In genomic region chr12:124098101-124098757, GRCh38 we compare ENCODE assay signal across 16 cellular contexts.
A peak's percentile ranks its signal among the peaks of the same experiment; 100 is the strongest.
DNase-seq lines count a peak whose midpoint lies in the region; ATAC-seq and TF ChIP-seq lines count a peak whose summit lies in the region.
"Had no signal": no experiment of that assay in that cellular context is flagged by ENCODE, and none has a peak within 500 bp of the region (broad histone marks: within the 10 kb centered on the region; RNA-seq: fewer than 3 reads in every experiment).

No MANE protein-coding gene starts in this region.

- no peaks in the 10 kb centered on the region for H3F3A ChIP-seq in PC-9 (ENCODE audit: insufficient read depth, low read depth)

- H3K27ac Mint-ChIP-seq in activated naive CD4-positive, alpha-beta T cell treated with anti-CD3 and anti-CD28 coated beads, Interleukin-2, amount 50 U/mL, for 72 hours, result no peak overlapping the region
- H3K27ac Mint-ChIP-seq: memory B cell had no signal

- H4K20me1 ChIP-seq in PC-9 (ENCODE audit: insufficient read depth), result no peaks in the 10 kb centered on the region

- H3K36me3 ChIP-seq in ascending aorta (no peaks in the 10 kb centered on the region), testis (ENCODE audit: low read depth, missing control alignments) (no peaks in the 10 kb centered on the region), PC-9 (ENCODE audit: low read depth) (no peaks in the 10 kb centered on the region), body of pancreas (replicated peaks in 1 of 2; ENCODE audit: insufficient read depth in 1 of 2, low read depth in 2 of 2) (no peaks in the 10 kb centered on the region)
- H3K36me3 ChIP-seq: SJSA1 had no signal

- no peak for ATAC-seq in activated naive CD4-positive, alpha-beta T cell treated with anti-CD3 and anti-CD28 coated beads, Interleukin-2, amount 50 U/mL, for 72 hours
- ATAC-seq in body of pancreas, result no peak
- ATAC-seq: esophagus mucosa had no signal

- peak overlapping the region; percentile 49 to 68 for H3K27ac ChIP-seq in ascending aorta
- peak overlapping the region; percentile 28 to 75 for H3K27ac ChIP-seq in testis
- H3K27ac ChIP-seq in PC-9, result no peak overlapping the region
- H3K27ac ChIP-seq in body of pancreas, result no peak overlapping the region
- H3K27ac ChIP-seq: SJSA1 had no signal

- no peaks in the 10 kb centered on the region for H3K36me3 Mint-ChIP-seq in activated naive CD4-positive, alpha-beta T cell treated with anti-CD3 and anti-CD28 coated beads, Interleukin-2, amount 50 U/mL, for 72 hours
- H3K36me3 Mint-ChIP-seq: memory B cell had no signal

- H3K9me2 ChIP-seq in PC-9 (ENCODE audit: insufficient read depth), result no peaks in the 10 kb centered on the region

- DNase-seq in NCI-H2227 (lab: John Stamatoyannopoulos, UW; ENCODE audit: unreplicated experiment), result peak; percentile 17
- no peak for DNase-seq in NCI-H2227 treated with DMSO at 0.1 percent for 48 hours (lab: John Stamatoyannopoulos, UW)
- DNase-seq in ascending aorta (ENCODE audit: low spot score in 2 of 2), result no peak
- DNase-seq in myocyte (ENCODE audit: low read depth), result peak; percentile 6
- DNase-seq in testis, result peak; percentile 21
- no peak for DNase-seq in PC-9
- no peak for DNase-seq in activated naive CD4-positive, alpha-beta T cell treated with anti-CD3 and anti-CD28 coated beads, Interleukin-2, amount 50 U/mL, for 72 hours (ENCODE audit: low spot score in 2 of 2)
- DNase-seq in body of pancreas, result no peak
- DNase-seq: DMS79, MM.1S, NCI-H2029 treated with DMSO at 0.1 percent for 48 hours, T-helper 9 cell had no signal

- no peak for TF ChIP-seq CTCF in ascending aorta (IDR thresholded peaks at IDR 0.05)
- no peak for TF ChIP-seq CTCF in testis (IDR thresholded peaks at IDR 0.05)
- no peak for TF ChIP-seq CTCF in PC-9 (conservative IDR thresholded peaks at IDR 0.05)
- no peak for TF ChIP-seq CTCF in body of pancreas (IDR thresholded peaks at IDR 0.05)

- H3K4me2 ChIP-seq in PC-9, result no peak overlapping the region
- H3K4me2 ChIP-seq: smooth muscle cell had no signal

- CTCF ChIA-PET in PC-9 (lab: Charles Lee), result no interaction called here

- intact Hi-C loops in ascending aorta (cut with DNase I) (no loop called here), testis (cut with DNase I; ENCODE audit: low total_unique reads) (no loop called here), PC-9 (cut with micrococcal nuclease; ENCODE audit: unreplicated experiment) (no loop called here), body of pancreas (cut with DNase I) (no loop called here)

- H3K79me2 ChIP-seq in PC-9 (ENCODE audit: low read depth), result no peaks in the 10 kb centered on the region

- no peaks in the 10 kb centered on the region for H3K9me3 Mint-ChIP-seq in activated naive CD4-positive, alpha-beta T cell treated with anti-CD3 and anti-CD28 coated beads, Interleukin-2, amount 50 U/mL, for 72 hours

- H3K9me3 ChIP-seq in ascending aorta (no peaks in the 10 kb centered on the region), testis (no peaks in the 10 kb centered on the region), PC-9 (ENCODE audit: insufficient read depth, low read depth) (no peaks in the 10 kb centered on the region), body of pancreas (no peaks in the 10 kb centered on the region)
- H3K9me3 ChIP-seq: SJSA1 had no signal

- 39 to 42% methylated on average over 13 to 14 of the region's 14 CpGs for WGBS in testis, 2 donors
- whole genome bisulfite sequencing in body of pancreas, 2 donors, result 81 to 85% methylated on average over 14 of the region's 14 CpGs

- H3K4me1 ChIP-seq in ascending aorta (no peaks in the 10 kb centered on the region), testis (peaks cover 28% of the 10 kb centered on the region), PC-9 (replicated peaks; ENCODE audit: insufficient read depth) (no peaks in the 10 kb centered on the region), body of pancreas (no peaks in the 10 kb centered on the region)
- H3K4me1 ChIP-seq: SJSA1 had no signal

- peak overlapping the region in 1 of 2 donors; percentile 47 for H3K4me3 ChIP-seq in ascending aorta
- H3K4me3 ChIP-seq in testis, result no peak overlapping the region
- no peak overlapping the region for H3K4me3 ChIP-seq in PC-9
- H3K4me3 ChIP-seq in body of pancreas, result no peak overlapping the region
- H3K4me3 ChIP-seq: SJSA1, smooth muscle cell had no signal

- H3K27me3 ChIP-seq in ascending aorta, result no peaks in the 10 kb centered on the region
- H3K27me3 ChIP-seq in testis, result no peaks in the 10 kb centered on the region
- peaks cover 73% of the 10 kb centered on the region for H3K27me3 ChIP-seq in PC-9 (ENCODE audit: insufficient read depth, low read depth)
- no peaks in the 10 kb centered on the region for H3K27me3 ChIP-seq in body of pancreas

- POLR2A ChIA-PET in PC-9 (lab: Charles Lee; ENCODE audit: unreplicated experiment), result no interaction called here

- no TSS peak for BruUV-seq in PC-9 (replicated peaks; lab: Mats Ljungman, UMichigan)

- no peak for TF ChIP-seq POLR2A in testis (IDR thresholded peaks at IDR 0.05)
- TF ChIP-seq POLR2A in body of pancreas (IDR thresholded peaks at IDR 0.05), result no peak

- no peak overlapping the region for H2AFZ ChIP-seq in PC-9

Comparison
In these comparisons a context has a peak if more than half of its experiments do, and no peak if none do; other contexts are left out.
1. DNase-seq: peak in NCI-H2227 (single experiment), myocyte (single experiment) and testis (single experiment); none in NCI-H2227 treated with DMSO at 0.1 percent for 48 hours (single experiment), ascending aorta (0 of 2), PC-9 (0 of 2), activated naive CD4-positive, alpha-beta T cell treated with anti-CD3 and anti-CD28 coated beads, Interleukin-2, amount 50 U/mL, for 72 hours (0 of 2) and body of pancreas (0 of 4).
2. H3K27ac ChIP-seq: peak in ascending aorta (2 of 2) and testis (2 of 2); none in PC-9 (single experiment) and body of pancreas (0 of 4).